26 cellular contexts compared by ENCODE assay signal in genomic region chr3:8847317-8847716, GRCh38.
DNase-seq lines count a peak whose midpoint lies in the region; ATAC-seq, FAIRE-seq and TF ChIP-seq lines count a peak whose summit lies in the region.
"Had no signal": no experiment of that assay in that cellular context is flagged by ENCODE, and none has a peak within 500 bp of the region (broad histone marks: within the 10 kb centered on the region; RNA-seq: fewer than 3 reads in every experiment).

No MANE protein-coding gene starts in this region.

- H3K4me3 ChIP-seq in H1 (ENCODE audit: extremely low read depth in 1 of 4, insufficient read depth in 2 of 4, low read depth in 3 of 4, low read length in 4 of 4), result no peak overlapping the region
- H3K4me3 ChIP-seq in CD8-positive, alpha-beta memory T cell (ENCODE audit: low read length), result no peak overlapping the region
- H3K4me3 ChIP-seq: A549; BLaER1 treated with 17β-estradiol and CSF1 and Interleukin-3, amounts not matched to agents 10 nM and 100 nM; GM23248 had no signal

- no peaks in the 10 kb centered on the region for H3K9me3 ChIP-seq in H1 (ENCODE audit: insufficient read depth in 2 of 2, low read depth in 1 of 2, low read length in 1 of 2)
- no peaks in the 10 kb centered on the region for H3K9me3 ChIP-seq in CD8-positive, alpha-beta memory T cell (ENCODE audit: low read length)
- H3K9me3 ChIP-seq: A549; BE2C; BLaER1 treated with 17β-estradiol and CSF1 and Interleukin-3, amounts not matched to agents 10 nM and 100 nM had no signal

- DNase-seq in HFFc6 (no peak), H1 (ENCODE audit: low read depth in 1 of 2, low spot score in 2 of 2) (no peak), osteocyte (ENCODE audit: extremely low spot score, unreplicated experiment) (no peak), GM12892 (ENCODE audit: insufficient read length) (no peak), putamen (ENCODE audit: low spot score) (no peak)
- DNase-seq in stimulated activated effector memory CD8-positive, alpha-beta T cell treated with anti-CD3 and anti-CD28 coated beads, Interleukin-12 subunit alpha, Interleukin-12 subunit beta, amount 100 ng/mL, for 72 hours (ENCODE audit: low spot score in 2 of 2), result peak in 1 of 2 donors; percentile 18
- no peak for DNase-seq in activated CD4-positive, CD25-positive, alpha-beta regulatory T cell (lab: John Stamatoyannopoulos, UW)
- no peak for DNase-seq in CD8-positive, alpha-beta memory T cell
- DNase-seq: ACHN; AML-193; BE2C; Calu3; CD4-positive, alpha-beta T cell; COR-L47; DMS53; DMS79 treated with DMSO at 0.1 percent for 48 hours; GF-D8; GM23248; H9 had no signal

- TF ChIP-seq CTCF in HFFc6 (IDR thresholded peaks at IDR 0.05) (no peak), H1 (IDR thresholded peaks at IDR 0.05; ENCODE audit: control extremely low read depth in 1 of 3, insufficient read depth in 1 of 3, low read depth in 1 of 3, low read length in 3 of 3) (no peak), osteocyte (IDR thresholded peaks at IDR 0.05) (no peak)

- H3K79me2 ChIP-seq in H1 (ENCODE audit: control insufficient read depth in 1 of 2, insufficient read depth in 2 of 2, low read length in 2 of 2), result no peaks in the 10 kb centered on the region

- no peak for ATAC-seq in stimulated activated effector memory CD8-positive, alpha-beta T cell treated with anti-CD3 and anti-CD28 coated beads, Interleukin-12 subunit alpha, Interleukin-12 subunit beta, amount 100 ng/mL, for 72 hours
- ATAC-seq: A549, HCT116 had no signal

- peaks cover 88% of the 10 kb centered on the region for H3K4me1 Mint-ChIP-seq in HFFc6 (ENCODE audit: low read depth)
- peaks cover 42% of the 10 kb centered on the region for H3K4me1 Mint-ChIP-seq in osteocyte (ENCODE audit: unreplicated experiment)
- no peaks in the 10 kb centered on the region for H3K4me1 Mint-ChIP-seq in stimulated activated effector memory CD8-positive, alpha-beta T cell treated with anti-CD3 and anti-CD28 coated beads, Interleukin-12 subunit alpha, Interleukin-12 subunit beta, amount 100 ng/mL, for 72 hours
- H3K4me1 Mint-ChIP-seq in CD8-positive, alpha-beta memory T cell, result no peaks in the 10 kb centered on the region
- H3K4me1 Mint-ChIP-seq: CD14-positive monocyte had no signal

- H3K27me3 Mint-ChIP-seq in HFFc6 (ENCODE audit: insufficient read depth) (peaks cover 2% of the 10 kb centered on the region), osteocyte (ENCODE audit: unreplicated experiment) (no peaks in the 10 kb centered on the region)
- no peaks in the 10 kb centered on the region for H3K27me3 Mint-ChIP-seq in CD8-positive, alpha-beta memory T cell
- H3K27me3 Mint-ChIP-seq: CD4-positive, alpha-beta T cell had no signal

- no peaks in the 10 kb centered on the region for H3K36me3 ChIP-seq in H1 (ENCODE audit: control insufficient read depth in 2 of 4, insufficient read depth in 4 of 4, low read length in 3 of 4)
- H3K36me3 ChIP-seq in CD8-positive, alpha-beta memory T cell (ENCODE audit: insufficient read depth, low read length), result no peaks in the 10 kb centered on the region
- H3K36me3 ChIP-seq: BE2C had no signal

- no peak overlapping the region for H2BK5ac ChIP-seq in H1 (ENCODE audit: low read depth, low read length)

- H3K18ac ChIP-seq in H1 (ENCODE audit: extremely low read depth, low read length), result no peak overlapping the region

- 92% methylated on average over 7 of the region's 7 CpGs; no CpG with 5 or more reads in 1 of the 2 experiments for WGBS in H1 (ENCODE audit: extremely low coverage in 1 of 2, insufficient coverage in 1 of 2, insufficient read length in 1 of 2, insufficient replicate concordance in 2 of 2, low coverage in 1 of 2, low lambda C conversion rate in 2 of 2, missing lambda C conversion rate in 1 of 2), 2 experiments

- POLR2A ChIA-PET in H1 (lab: Charles Lee; ENCODE audit: partially characterized antibody), result no interaction called here
- POLR2A ChIA-PET in CD8-positive, alpha-beta memory T cell (lab: Charles Lee), result no interaction called here

- H3K4me2 ChIP-seq in H1 (ENCODE audit: insufficient read depth in 1 of 2, low read depth in 2 of 2, low read length in 2 of 2), result no peak overlapping the region
- H3K4me2 ChIP-seq: A549; BLaER1 treated with 17β-estradiol and CSF1 and Interleukin-3, amounts not matched to agents 10 nM and 100 nM had no signal

- H3K27ac ChIP-seq in H1 (ENCODE audit: low read depth, low read length), result no peak overlapping the region
- H3K27ac ChIP-seq in CD8-positive, alpha-beta memory T cell (ENCODE audit: low read depth, low read length), result no peak overlapping the region
- H3K27ac ChIP-seq: 22Rv1; A549; BLaER1 treated with 17β-estradiol and CSF1 and Interleukin-3, amounts not matched to agents 10 nM and 100 nM; GM23248 had no signal

- H2AFZ ChIP-seq in H1 (ENCODE audit: low read length), result no peak overlapping the region
- H2AFZ ChIP-seq: GM23248 had no signal

- H3K27ac Mint-ChIP-seq in HFFc6 (peak overlapping the region; percentile 98), osteocyte (ENCODE audit: unreplicated experiment) (peak overlapping the region; percentile 15)
- H3K27ac Mint-ChIP-seq in stimulated activated effector memory CD8-positive, alpha-beta T cell treated with anti-CD3 and anti-CD28 coated beads, Interleukin-12 subunit alpha, Interleukin-12 subunit beta, amount 100 ng/mL, for 72 hours, result peak overlapping the region; percentile 14
- no peak overlapping the region for H3K27ac Mint-ChIP-seq in CD8-positive, alpha-beta memory T cell
- H3K27ac Mint-ChIP-seq: CD14-positive monocyte; CD4-positive, alpha-beta T cell; H9 had no signal

- no peak overlapping the region for H2BK12ac ChIP-seq in H1 (ENCODE audit: low read depth, low read length)

- H4K20me1 ChIP-seq in H1 (replicated peaks in 1 of 2; ENCODE audit: control insufficient read depth in 1 of 2, insufficient read depth in 2 of 2, low read length in 2 of 2), result no peaks in the 10 kb centered on the region
- H4K20me1 ChIP-seq: BLaER1 treated with 17β-estradiol and CSF1 and Interleukin-3, amounts not matched to agents 10 nM and 100 nM had no signal

- no peak overlapping the region for H2BK120ac ChIP-seq in H1 (replicated peaks; ENCODE audit: low read depth, low read length)

- CTCF ChIA-PET in H1 (lab: Charles Lee; ENCODE audit: partially characterized antibody), result interaction anchor here (1.4 to 1.5 kb wide), 2 partner anchors 12 to 183 kb away, joined by 3 to 4 read pairs; no protein-coding TSS in a partner anchor
- CTCF ChIA-PET in CD8-positive, alpha-beta memory T cell (lab: Charles Lee), result no interaction called here

- no peak overlapping the region for H3K14ac ChIP-seq in H1 (ENCODE audit: insufficient read length)

- no peaks in the 10 kb centered on the region for H3K79me1 ChIP-seq in H1 (ENCODE audit: low read depth, low read length)

- H3K9me3 Mint-ChIP-seq in HFFc6, result no peaks in the 10 kb centered on the region
- no peaks in the 10 kb centered on the region for H3K9me3 Mint-ChIP-seq in osteocyte (ENCODE audit: unreplicated experiment)
- H3K9me3 Mint-ChIP-seq in stimulated activated effector memory CD8-positive, alpha-beta T cell treated with anti-CD3 and anti-CD28 coated beads, Interleukin-12 subunit alpha, Interleukin-12 subunit beta, amount 100 ng/mL, for 72 hours, result no peaks in the 10 kb centered on the region
- no peaks in the 10 kb centered on the region for H3K9me3 Mint-ChIP-seq in CD8-positive, alpha-beta memory T cell
- H3K9me3 Mint-ChIP-seq: CD14-positive monocyte; CD4-positive, alpha-beta T cell; H9 had no signal

- H4K5ac ChIP-seq in H1 (ENCODE audit: insufficient read length, low read depth, low read length), result no peak overlapping the region

- H3K36me3 Mint-ChIP-seq in HFFc6 (ENCODE audit: low read depth) (peaks cover 28% of the 10 kb centered on the region), osteocyte (ENCODE audit: unreplicated experiment) (no peaks in the 10 kb centered on the region)
- H3K36me3 Mint-ChIP-seq in stimulated activated effector memory CD8-positive, alpha-beta T cell treated with anti-CD3 and anti-CD28 coated beads, Interleukin-12 subunit alpha, Interleukin-12 subunit beta, amount 100 ng/mL, for 72 hours, result no peaks in the 10 kb centered on the region
- peaks cover 0 to 4% (median 3%) of the 10 kb centered on the region in 3 donors for H3K36me3 Mint-ChIP-seq in CD8-positive, alpha-beta memory T cell
- H3K36me3 Mint-ChIP-seq: CD14-positive monocyte had no signal

- H3K4ac ChIP-seq in H1 (replicated peaks; ENCODE audit: insufficient read length, low read depth, low read length), result no peak overlapping the region

- H2AK5ac ChIP-seq in H1 (ENCODE audit: low read depth, low read length), result no peak overlapping the region

- H3K9ac ChIP-seq in H1 (replicated peaks in 1 of 4; ENCODE audit: extremely low read depth in 1 of 4, low read depth in 3 of 4, low read length in 3 of 4), result no peak overlapping the region
- H3K9ac ChIP-seq: BLaER1 treated with 17β-estradiol and CSF1 and Interleukin-3, amounts not matched to agents 10 nM and 100 nM; GM23248 had no signal

- no peak overlapping the region for H3K23ac ChIP-seq in H1 (ENCODE audit: insufficient read length)

- H3K56ac ChIP-seq in H1 (replicated peaks; ENCODE audit: insufficient read length, low read depth, low read length), result no peak overlapping the region

- no peak overlapping the region for H2BK15ac ChIP-seq in H1 (ENCODE audit: low read length)

- FAIRE-seq in H1 (lab: Jason Lieb, UNC) (no peak), GM12892 (lab: Jason Lieb, UNC) (no peak)
- FAIRE-seq: A549, GM12891, GM19239 had no signal

- H3K27me3 ChIP-seq in H1 (replicated peaks in 1 of 4; ENCODE audit: control insufficient read depth in 3 of 4, extremely low read depth in 1 of 4, insufficient read depth in 3 of 4, low read length in 3 of 4), result no peaks in the 10 kb centered on the region
- H3K27me3 ChIP-seq in CD8-positive, alpha-beta memory T cell (ENCODE audit: insufficient read depth, low read length, poor library complexity, severe bottlenecking), result no peaks in the 10 kb centered on the region
- H3K27me3 ChIP-seq: BE2C; BLaER1 treated with 17β-estradiol and CSF1 and Interleukin-3, amounts not matched to agents 10 nM and 100 nM had no signal

- no peak overlapping the region for H4K8ac ChIP-seq in H1 (ENCODE audit: extremely low read depth, insufficient read depth, low read length)

- H3K23me2 ChIP-seq in H1 (ENCODE audit: low read depth, low read length), result no peaks in the 10 kb centered on the region

- no peak for TF ChIP-seq POLR2A in H1 (IDR thresholded peaks at IDR 0.05; ENCODE audit: control extremely low read depth in 1 of 2, low read depth in 2 of 2, low read length in 2 of 2)
- no peak for TF ChIP-seq POLR2A in GM12892 (IDR thresholded peaks at IDR 0.05; ENCODE audit: low read depth, low read length)

- H3K4me3 Mint-ChIP-seq in HFFc6 (peak overlapping the region; percentile 53), osteocyte (ENCODE audit: unreplicated experiment) (no peak overlapping the region)
- H3K4me3 Mint-ChIP-seq in stimulated activated effector memory CD8-positive, alpha-beta T cell treated with anti-CD3 and anti-CD28 coated beads, Interleukin-12 subunit alpha, Interleukin-12 subunit beta, amount 100 ng/mL, for 72 hours, result no peak overlapping the region
- no peak overlapping the region for H3K4me3 Mint-ChIP-seq in CD8-positive, alpha-beta memory T cell
- H3K4me3 Mint-ChIP-seq: CD14-positive monocyte; CD4-positive, alpha-beta T cell; H9 had no signal

- no peak overlapping the region for H2BK20ac ChIP-seq in H1 (ENCODE audit: low read length)

- no peak overlapping the region for H4K91ac ChIP-seq in H1 (replicated peaks; ENCODE audit: insufficient read length, low read length)

- no peak for TF ChIP-seq RAD21 in H1 (IDR thresholded peaks at IDR 0.05 in 1 of 2, conservative IDR thresholded peaks at IDR 0.05 in 1 of 2; ENCODE audit: low read depth in 2 of 2, low read length in 2 of 2)

- no peak for TF ChIP-seq EP300 in H1 (IDR thresholded peaks at IDR 0.05; ENCODE audit: borderline replicate concordance in 1 of 2, low read depth in 2 of 2, low read length in 2 of 2)

- no peaks in the 10 kb centered on the region for H3K4me1 ChIP-seq in H1 (replicated peaks in 1 of 4; ENCODE audit: control insufficient read depth in 3 of 4, insufficient read depth in 4 of 4, low read length in 3 of 4)
- no peaks in the 10 kb centered on the region for H3K4me1 ChIP-seq in CD8-positive, alpha-beta memory T cell (ENCODE audit: insufficient read depth, low read length)
- H3K4me1 ChIP-seq: BE2C had no signal

Comparison
In these comparisons a context has a peak if more than half of its experiments do, and no peak if none do; other contexts are left out.
1. H3K27ac Mint-ChIP-seq: peak in HFFc6 (single experiment), osteocyte (single experiment) and stimulated activated effector memory CD8-positive, alpha-beta T cell treated with anti-CD3 and anti-CD28 coated beads, Interleukin-12 subunit alpha, Interleukin-12 subunit beta, amount 100 ng/mL, for 72 hours (single experiment); none in CD8-positive, alpha-beta memory T cell (0 of 8).